25 cellular contexts compared by ENCODE assay signal in the genomic region with DNA sequence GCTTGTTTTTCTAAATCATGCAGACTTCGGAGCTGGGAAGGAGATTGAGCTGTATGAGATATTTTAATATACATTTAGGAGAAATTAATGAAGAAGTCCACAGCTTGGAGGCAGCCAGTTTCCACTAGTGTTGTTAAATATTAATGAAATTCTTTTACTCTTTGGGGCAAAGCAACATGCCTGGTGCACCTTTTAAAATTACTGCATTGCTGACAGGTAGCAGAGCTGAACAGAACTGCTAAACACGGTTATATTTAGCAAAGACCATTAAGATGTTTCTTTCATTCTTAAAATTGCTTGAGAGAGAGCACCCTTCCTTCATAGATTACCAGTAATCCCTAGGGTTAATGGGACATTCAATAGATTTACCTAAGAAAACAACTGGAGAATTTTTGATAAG.
DNase-seq lines count a peak whose midpoint lies in the region; FAIRE-seq and TF ChIP-seq lines count a peak whose summit lies in the region.
"Had no signal": no experiment of that assay in that cellular context is flagged by ENCODE, and none has a peak within 500 bp of the region (broad histone marks: within the 10 kb centered on the region; RNA-seq: fewer than 3 reads in every experiment).

No MANE protein-coding gene starts in this region.

- DNase-seq in epithelial cell of proximal tubule (ENCODE audit: low read depth), result peak; percentile 51
- DNase-seq in kidney glomerular epithelial cell (lab: John Stamatoyannopoulos, UW), result peak; percentile 66
- no peak for DNase-seq in MCF 10A (ENCODE audit: unreplicated experiment)
- no peak for DNase-seq in dorsolateral prefrontal cortex
- DNase-seq in D721Med (ENCODE audit: insufficient read length, low spot score), result no peak
- DNase-seq in OCI-M2 (lab: John Stamatoyannopoulos, UW; ENCODE audit: unreplicated experiment), result no peak
- DNase-seq: 8988T; ACHN; AML-193; BE2C; Calu3; CD4-positive, alpha-beta T cell; CD8-positive, alpha-beta memory T cell; DMS153; DND-41; GM23248; H7; HCEC 1CT had no signal

- no peaks in the 10 kb centered on the region for H3K27me3 Mint-ChIP-seq in nephron (ENCODE audit: low read depth)
- no peaks in the 10 kb centered on the region for H3K27me3 Mint-ChIP-seq in MCF 10A (ENCODE audit: insufficient read depth, unreplicated experiment)
- H3K27me3 Mint-ChIP-seq: CD4-positive, alpha-beta T cell; CD8-positive, alpha-beta memory T cell had no signal

- TF ChIP-seq CTCF in epithelial cell of proximal tubule (conservative IDR thresholded peaks at IDR 0.05; ENCODE audit: low read depth, low read length), result no peak
- TF ChIP-seq CTCF in nephron (IDR thresholded peaks at IDR 0.05; ENCODE audit: unreplicated experiment in 3 of 3), result no peak
- no peak for TF ChIP-seq CTCF in MCF 10A (IDR thresholded peaks at IDR 0.05; ENCODE audit: unreplicated experiment)
- TF ChIP-seq CTCF in dorsolateral prefrontal cortex (IDR thresholded peaks at IDR 0.05 in 54 of 56, conservative IDR thresholded peaks at IDR 0.05 in 2 of 56; ENCODE audit: low read depth in 1 of 56, partially characterized antibody in 56 of 56), result no peak
- TF ChIP-seq CTCF in D721Med (IDR thresholded peaks at IDR 0.05; ENCODE audit: insufficient read depth, missing control alignments), result no peak

- FAIRE-seq in D721Med (lab: Jason Lieb, UNC), result no peak
- FAIRE-seq: A549, G401.6, GM19239, H1 had no signal

- H3K27me3 ChIP-seq in dorsolateral prefrontal cortex, result peaks cover 0 to 7% (median 0%) of the 10 kb centered on the region in 45 donors
- H3K27me3 ChIP-seq: BE2C; BLaER1 treated with 17β-estradiol and CSF1 and Interleukin-3, amounts not matched to agents 10 nM and 100 nM had no signal

- peak overlapping the region; percentile 74 to 93 (median 78) for H3K27ac Mint-ChIP-seq in nephron
- no peak overlapping the region for H3K27ac Mint-ChIP-seq in MCF 10A (ENCODE audit: low read depth, unreplicated experiment)
- H3K27ac Mint-ChIP-seq: CD14-positive monocyte; CD4-positive, alpha-beta T cell; CD8-positive, alpha-beta memory T cell had no signal

- intact Hi-C loops in MCF 10A (cut with micrococcal nuclease) (no loop called here), dorsolateral prefrontal cortex (cut with DNase I) (no loop called here)

- H3K9me3 Mint-ChIP-seq in nephron (no peaks in the 10 kb centered on the region), MCF 10A (ENCODE audit: unreplicated experiment) (peaks cover 15% of the 10 kb centered on the region)
- H3K9me3 Mint-ChIP-seq: CD4-positive, alpha-beta T cell had no signal

- POLR2A ChIA-PET in MCF 10A (lab: Yijun Ruan, JAX), result no interaction called here

- BruUV-seq in MCF 10A (replicated peaks; lab: Mats Ljungman, UMichigan), result no TSS peak

- H3K4me3 ChIP-seq in epithelial cell of proximal tubule (ENCODE audit: low read depth, low read length) (no peak overlapping the region), dorsolateral prefrontal cortex (no peak overlapping the region)
- H3K4me3 ChIP-seq: A549; BLaER1 treated with 17β-estradiol and CSF1 and Interleukin-3, amounts not matched to agents 10 nM and 100 nM; GM23248 had no signal

- no peaks in the 10 kb centered on the region for H3K36me3 Mint-ChIP-seq in nephron (ENCODE audit: low read depth)
- no peaks in the 10 kb centered on the region for H3K36me3 Mint-ChIP-seq in MCF 10A (ENCODE audit: insufficient read depth, unreplicated experiment)
- H3K36me3 Mint-ChIP-seq: CD14-positive monocyte; CD8-positive, alpha-beta memory T cell had no signal

- H3K4me3 Mint-ChIP-seq in nephron (no peak overlapping the region), MCF 10A (ENCODE audit: unreplicated experiment) (no peak overlapping the region)
- H3K4me3 Mint-ChIP-seq: CD14-positive monocyte; CD4-positive, alpha-beta T cell; CD8-positive, alpha-beta memory T cell had no signal

- no peak overlapping the region for H3K27ac ChIP-seq in dorsolateral prefrontal cortex
- H3K27ac ChIP-seq: A549; BLaER1 treated with 17β-estradiol and CSF1 and Interleukin-3, amounts not matched to agents 10 nM and 100 nM; GM23248 had no signal

- CTCF ChIA-PET in MCF 10A (lab: Yijun Ruan, JAX), result interaction anchor here (0.7 kb wide), 1 partner anchor 35 kb away, joined by 3 read pairs; no protein-coding TSS in a partner anchor

- H3K4me1 Mint-ChIP-seq in nephron (peaks cover 7% of the 10 kb centered on the region), MCF 10A (ENCODE audit: insufficient read depth, unreplicated experiment) (peaks cover 8% of the 10 kb centered on the region)
- H3K4me1 Mint-ChIP-seq: CD14-positive monocyte; CD8-positive, alpha-beta memory T cell had no signal

Comparison
In these comparisons a context has a peak if more than half of its experiments do, and no peak if none do; other contexts are left out.
1. DNase-seq: peak in epithelial cell of proximal tubule (single experiment) and kidney glomerular epithelial cell (single experiment); none in MCF 10A (single experiment), dorsolateral prefrontal cortex (0 of 10), D721Med (single experiment) and OCI-M2 (single experiment).